1 cellular context compared by ENCODE assay signal in genomic region chr4:140523857-140524742, GRCh38.
TF ChIP-seq lines count a peak whose summit lies in the region.

Gene ELMOD2 (plus strand): TSS chr4:140524168. CDS start chr4:140525429, 1,261 bp downstream.

TF ChIP-seq in HepG2, 621 proteins besides CTCF, POLR2A, EP300 and RAD21 (continued from another document and continues in another):
- TF ChIP-seq ZNF407 (CRISPR knock-in tag; IDR thresholded peaks at IDR 0.05; ENCODE audit: not compliant biosample characterization) (peak; percentile 89), ZNF33B (CRISPR knock-in tag; IDR thresholded peaks at IDR 0.05) (peak; percentile 80; the same call in 1 of the 2 replicates), HIC2 (CRISPR knock-in tag; IDR thresholded peaks at IDR 0.05; ENCODE audit: low read depth) (0 out of 2 replicates have a peak, but pooled peaks have one; percentile 48), FOXO1 (CRISPR knock-in tag; IDR thresholded peaks at IDR 0.05) (no peak), SP4 (CRISPR knock-in tag; IDR thresholded peaks at IDR 0.05) (peak; percentile 77), MNT (IDR thresholded peaks at IDR 0.05) (peak; percentile 66), TCF7 (IDR thresholded peaks at IDR 0.05; ENCODE audit: low read depth) (no peak), SP2 (CRISPR knock-in tag; IDR thresholded peaks at IDR 0.05) (peak; percentile 78), TCF12 (IDR thresholded peaks at IDR 0.05) (no peak), TCF12 (CRISPR knock-in tag; IDR thresholded peaks at IDR 0.05) (no peak), RORA (CRISPR knock-in tag; IDR thresholded peaks at IDR 0.05) (no peak), DNMT3B (CRISPR knock-in tag; conservative IDR thresholded peaks at IDR 0.05) (0 out of 2 replicates have a peak, but pooled peaks have one; percentile 29), ZNF75D (CRISPR knock-in tag; IDR thresholded peaks at IDR 0.05; ENCODE audit: borderline replicate concordance) (no peak), SIN3A (IDR thresholded peaks at IDR 0.05; ENCODE audit: borderline replicate concordance, low read depth, low read length) (peak; percentile 93), ZBTB40 (IDR thresholded peaks at IDR 0.05) (peak; percentile 46), ZBTB40 (CRISPR knock-in tag; IDR thresholded peaks at IDR 0.05) (no peak; the same call in 1 of the 2 replicates), HMGXB4 (CRISPR knock-in tag; IDR thresholded peaks at IDR 0.05; ENCODE audit: borderline replicate concordance in 1 of 2, low read depth in 1 of 2) (peak; percentile 66 to 71; a peak in 3 of 4 replicates), ZNF687 (CRISPR knock-in tag; IDR thresholded peaks at IDR 0.05) (peak; percentile 95), ZNF224 (CRISPR knock-in tag; IDR thresholded peaks at IDR 0.05) (no peak; the same call in 1 of the 2 replicates)
